Comparison of ENCODE assay signal across 34 cellular contexts in the genomic region with DNA sequence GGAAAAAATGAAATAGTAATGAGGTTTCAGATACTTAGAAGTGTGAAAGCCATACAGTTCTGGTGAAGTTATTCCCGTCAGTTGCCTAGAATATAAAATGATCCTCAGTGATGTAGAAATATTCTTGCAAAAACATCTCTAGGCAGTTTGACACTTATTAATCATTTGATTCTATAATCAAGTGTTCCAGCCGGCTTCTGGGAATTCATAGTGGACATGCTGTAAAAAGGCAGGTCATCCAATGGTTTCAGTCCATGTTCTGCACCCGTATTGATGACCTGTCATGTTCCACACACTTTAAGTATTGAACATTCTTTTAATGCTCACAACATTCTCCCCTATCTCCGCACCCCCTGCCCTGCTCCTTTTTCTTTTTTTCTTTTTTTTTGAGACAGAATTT. TPM values are rescaled to one million over a fixed set of nuclear protein-coding genes. Genes with fewer than 3 reads are reported as not detected.
"Had no signal": no experiment of that assay in that cellular context is flagged by ENCODE, and none has a peak within 500 bp of the region (broad histone marks: within the 10 kb centered on the region; RNA-seq: fewer than 3 reads in every experiment).

No MANE protein-coding gene starts in this region.

- H3K27me3 Mint-ChIP-seq: activated B cell treated with CpG ODN at 0.5 μM for 24 hours; activated CD4-positive, alpha-beta memory T cell treated with anti-CD3 and anti-CD28 coated beads for 36 hours; activated naive CD8-positive, alpha-beta T cell treated with anti-CD3 and anti-CD28 coated beads for 36 hours; activated naive CD8-positive, alpha-beta T cell treated with anti-CD3 and anti-CD28 coated beads, Interleukin-2, amount 50 U/mL, for 24 hours; brain; T-helper 17 cell had no signal

- H3K9me3 ChIP-seq: adrenal gland, ascending aorta, breast epithelium, colonic mucosa, esophagus muscularis mucosa, gastrocnemius medialis, heart left ventricle had no signal

- H3K27ac ChIP-seq: breast epithelium, cardiac muscle cell, colonic mucosa, esophagus muscularis mucosa, foreskin keratinocyte, gastrocnemius medialis, heart left ventricle, WERI-Rb-1 had no signal

- H3K4me3 ChIP-seq: adrenal gland, ascending aorta, breast epithelium, cardiac muscle cell, colonic mucosa, esophagus muscularis mucosa, gastrocnemius medialis, heart left ventricle had no signal

- DNase-seq: activated B cell treated with CpG ODN at 0.5 μM for 24 hours; activated CD4-positive, alpha-beta memory T cell treated with anti-CD3 and anti-CD28 coated beads for 36 hours; activated CD4-positive, alpha-beta T cell treated with anti-CD3 and anti-CD28 coated beads for 48 hours; activated CD4-positive, alpha-beta T cell treated with anti-CD3 and anti-CD28 coated beads, Interleukin-2, amount 50 U/mL, for 1 hour; activated CD8-positive, alpha-beta memory T cell treated with anti-CD3 and anti-CD28 coated beads for 24 hours; activated gamma-delta T cell; activated naive CD4-positive, alpha-beta T cell; activated naive CD4-positive, alpha-beta T cell treated with anti-CD3 and anti-CD28 coated beads, Interleukin-2, amount 50 U/mL, for 16 hours; activated naive CD8-positive, alpha-beta T cell treated with anti-CD3 and anti-CD28 coated beads for 36 hours; activated naive CD8-positive, alpha-beta T cell treated with anti-CD3 and anti-CD28 coated beads, Interleukin-2, amount 50 U/mL, for 24 hours; activated T-cell treated with anti-CD3 and anti-CD28 coated beads, Interleukin-2, amount 50 U/mL, for 72 hours; adrenal gland; amygdala; central memory CD4-positive, alpha-beta T cell; cerebellar nuclear complex; colonic mucosa; effector CD8-positive, alpha-beta T cell; erythroblast; foreskin keratinocyte; gastrocnemius medialis; glutamatergic neuron; heart left ventricle; T-helper 1 cell; T-helper 17 cell; T1000; WERI-Rb-1 had no signal

- H3K9me3 Mint-ChIP-seq: activated B cell treated with CpG ODN at 0.5 μM for 24 hours; activated CD4-positive, alpha-beta memory T cell treated with anti-CD3 and anti-CD28 coated beads for 36 hours; activated naive CD8-positive, alpha-beta T cell treated with anti-CD3 and anti-CD28 coated beads for 36 hours; activated naive CD8-positive, alpha-beta T cell treated with anti-CD3 and anti-CD28 coated beads, Interleukin-2, amount 50 U/mL, for 24 hours; activated T-cell treated with anti-CD3 and anti-CD28 coated beads, Interleukin-2, amount 50 U/mL, for 72 hours; T-helper 2 cell treated with Interferon-gamma antibody and Interleukin-4, amounts not matched to agents 5 μg/mL and 100 μg/mL, for 36 hours had no signal

- H3K4me1 Mint-ChIP-seq: activated B cell treated with CpG ODN at 0.5 μM for 24 hours, brain had no signal

- H3K27me3 ChIP-seq: adrenal gland, ascending aorta, breast epithelium, cardiac muscle cell, colonic mucosa, esophagus muscularis mucosa, foreskin keratinocyte, gastrocnemius medialis, heart left ventricle had no signal

- ATAC-seq: activated CD4-positive, CD25-positive, alpha-beta regulatory T cell treated with anti-CD3 and anti-CD28 coated beads, Interleukin-2, amount 50 U/mL, for 24 hours; activated naive CD8-positive, alpha-beta T cell treated with anti-CD3 and anti-CD28 coated beads, Interleukin-2, amount 50 U/mL, for 24 hours; activated T-cell treated with anti-CD3 and anti-CD28 coated beads, Interleukin-2, amount 50 U/mL, for 72 hours; foreskin keratinocyte; gastrocnemius medialis; heart left ventricle; T-helper 17 cell had no signal

- H3K27ac Mint-ChIP-seq: activated B cell treated with CpG ODN at 0.5 μM for 24 hours; activated CD4-positive, alpha-beta memory T cell treated with anti-CD3 and anti-CD28 coated beads for 36 hours; activated naive CD8-positive, alpha-beta T cell treated with anti-CD3 and anti-CD28 coated beads for 36 hours; activated naive CD8-positive, alpha-beta T cell treated with anti-CD3 and anti-CD28 coated beads, Interleukin-2, amount 50 U/mL, for 24 hours; activated T-cell treated with anti-CD3 and anti-CD28 coated beads, Interleukin-2, amount 50 U/mL, for 72 hours; brain; T-helper 17 cell; T-helper 2 cell treated with Interferon-gamma antibody and Interleukin-4, amounts not matched to agents 5 μg/mL and 100 μg/mL, for 36 hours had no signal

- H3K4me3 Mint-ChIP-seq: activated B cell treated with CpG ODN at 0.5 μM for 24 hours; activated CD4-positive, alpha-beta memory T cell treated with anti-CD3 and anti-CD28 coated beads for 36 hours; activated naive CD8-positive, alpha-beta T cell treated with anti-CD3 and anti-CD28 coated beads for 36 hours; activated naive CD8-positive, alpha-beta T cell treated with anti-CD3 and anti-CD28 coated beads, Interleukin-2, amount 50 U/mL, for 24 hours; activated T-cell treated with anti-CD3 and anti-CD28 coated beads, Interleukin-2, amount 50 U/mL, for 72 hours; brain; T-helper 17 cell; T-helper 2 cell treated with Interferon-gamma antibody and Interleukin-4, amounts not matched to agents 5 μg/mL and 100 μg/mL, for 36 hours had no signal

- H3K36me3 ChIP-seq: breast epithelium had no signal

- H3K4me1 ChIP-seq: breast epithelium, colonic mucosa, foreskin keratinocyte, gastrocnemius medialis had no signal

RNA-seq across cellular contexts. Expression of a gene that starts 24.0 kb away (rescaled TPM):
- total RNA-seq: ascending aorta, dermis microvascular lymphatic vessel endothelial cell had no signal
